ENCODE assay signal across 9 cellular contexts in genomic region chr2:106098081-106098480, GRCh38.
DNase-seq lines count a peak whose midpoint lies in the region; ATAC-seq, FAIRE-seq and TF ChIP-seq lines count a peak whose summit lies in the region.
"Had no signal": no experiment of that assay in that cellular context is flagged by ENCODE, and none has a peak within 500 bp of the region (broad histone marks: within the 10 kb centered on the region; RNA-seq: fewer than 3 reads in every experiment).

No MANE protein-coding gene starts in this region.

- TF ChIP-seq POLR2A in endothelial cell of umbilical vein (IDR thresholded peaks at IDR 0.05; ENCODE audit: low read depth, low read length), result no peak
- no peak for TF ChIP-seq POLR2A in gastrocnemius medialis (IDR thresholded peaks at IDR 0.05)
- no peak for TF ChIP-seq POLR2A in ovary (IDR thresholded peaks at IDR 0.05)

- POLR2A ChIA-PET in endothelial cell of umbilical vein (lab: Charles Lee), result no interaction called here

- H2AFZ ChIP-seq in OCI-LY3 (ENCODE audit: low read depth, low read length), result no peak overlapping the region
- no peak overlapping the region for H2AFZ ChIP-seq in endothelial cell of umbilical vein (ENCODE audit: low read depth, low read length)

- ATAC-seq in gastrocnemius medialis, result no peak

- intact Hi-C loops in endothelial cell of umbilical vein (cut with micrococcal nuclease), result no loop called here
- intact Hi-C loops in gastrocnemius medialis (cut with DNase I; ENCODE audit: low total_unique reads), result no loop called here
- intact Hi-C loops in ovary (cut with DNase I), result no loop called here

- no peak overlapping the region for H3K27ac ChIP-seq in OCI-LY3 (ENCODE audit: low read length)
- no peak overlapping the region for H3K27ac ChIP-seq in endothelial cell of umbilical vein (ENCODE audit: insufficient read depth, low read depth, low read length)
- H3K27ac ChIP-seq in gastrocnemius medialis, result no peak overlapping the region
- H3K27ac ChIP-seq in ovary, result no peak overlapping the region

- dilution Hi-C loops in endothelial cell of umbilical vein (cut with MboI; ENCODE audit: extremely low pct_ligation_motif_present, low sequenced_read_pairs), result no loop called here

- H3K79me2 ChIP-seq in OCI-LY3 (ENCODE audit: low read length) (no peaks in the 10 kb centered on the region), endothelial cell of umbilical vein (ENCODE audit: control insufficient read depth, insufficient read depth, low read length) (no peaks in the 10 kb centered on the region)

- no peak overlapping the region for H3K4me3 ChIP-seq in OCI-LY3 (ENCODE audit: low read length)
- H3K4me3 ChIP-seq in endothelial cell of umbilical vein (replicated peaks in 1 of 3; ENCODE audit: insufficient read depth in 1 of 3, low read depth in 1 of 3, low read length in 3 of 3), result no peak overlapping the region
- H3K4me3 ChIP-seq in gastrocnemius medialis, result no peak overlapping the region
- H3K4me3 ChIP-seq in ovary, result no peak overlapping the region

- no peaks in the 10 kb centered on the region for H4K20me1 ChIP-seq in OCI-LY3 (ENCODE audit: insufficient read depth, low read length)
- no peaks in the 10 kb centered on the region for H4K20me1 ChIP-seq in endothelial cell of umbilical vein (replicated peaks; ENCODE audit: control insufficient read depth, extremely low read depth, insufficient read depth, low read length)

- no TSS peak for BruUV-seq in endothelial cell of umbilical vein (replicated peaks; lab: Mats Ljungman, UMichigan)

- H3K27ac Mint-ChIP-seq in activated naive CD8-positive, alpha-beta T cell, result peak overlapping the region; percentile 62
- no peak overlapping the region for H3K27ac Mint-ChIP-seq in activated naive CD8-positive, alpha-beta T cell treated with anti-CD3 and anti-CD28 coated beads for 36 hours

- H3K4me3 Mint-ChIP-seq in activated naive CD8-positive, alpha-beta T cell, result no peak overlapping the region
- H3K4me3 Mint-ChIP-seq in activated naive CD8-positive, alpha-beta T cell treated with anti-CD3 and anti-CD28 coated beads for 36 hours, result no peak overlapping the region

- H3K36me3 Mint-ChIP-seq in activated naive CD8-positive, alpha-beta T cell, result peaks cover 10% of the 10 kb centered on the region
- peaks cover 38% of the 10 kb centered on the region for H3K36me3 Mint-ChIP-seq in activated naive CD8-positive, alpha-beta T cell treated with anti-CD3 and anti-CD28 coated beads for 36 hours

- no peaks in the 10 kb centered on the region for H3K9me1 ChIP-seq in endothelial cell of umbilical vein (replicated peaks; ENCODE audit: control insufficient read depth, extremely low read depth, insufficient read depth, low read length)

- no peaks in the 10 kb centered on the region for H3K9me3 Mint-ChIP-seq in activated naive CD8-positive, alpha-beta T cell (ENCODE audit: low read depth)
- no peaks in the 10 kb centered on the region for H3K9me3 Mint-ChIP-seq in activated naive CD8-positive, alpha-beta T cell treated with anti-CD3 and anti-CD28 coated beads for 36 hours

- no peaks in the 10 kb centered on the region for H3K27me3 Mint-ChIP-seq in activated naive CD8-positive, alpha-beta T cell
- no peaks in the 10 kb centered on the region for H3K27me3 Mint-ChIP-seq in activated naive CD8-positive, alpha-beta T cell treated with anti-CD3 and anti-CD28 coated beads for 36 hours

- H3K9ac ChIP-seq in OCI-LY3 (ENCODE audit: low read length) (no peak overlapping the region), endothelial cell of umbilical vein (replicated peaks; ENCODE audit: extremely low read depth, insufficient read depth, low read length) (no peak overlapping the region)

- no peaks in the 10 kb centered on the region for H3K9me3 ChIP-seq in OCI-LY3 (ENCODE audit: insufficient read depth, low read length)
- H3K9me3 ChIP-seq in endothelial cell of umbilical vein (replicated peaks; ENCODE audit: control insufficient read depth, insufficient read depth, low read length), result no peaks in the 10 kb centered on the region
- no peaks in the 10 kb centered on the region for H3K9me3 ChIP-seq in gastrocnemius medialis
- H3K9me3 ChIP-seq in ovary, result no peaks in the 10 kb centered on the region

- H3K27me3 ChIP-seq in OCI-LY3 (ENCODE audit: low read depth, low read length) (no peaks in the 10 kb centered on the region), endothelial cell of umbilical vein (ENCODE audit: control insufficient read depth in 2 of 2, insufficient read depth in 2 of 2, low read length in 2 of 2) (no peaks in the 10 kb centered on the region), gastrocnemius medialis (no peaks in the 10 kb centered on the region), ovary (no peaks in the 10 kb centered on the region)

- H3K4me1 Mint-ChIP-seq in activated naive CD8-positive, alpha-beta T cell (ENCODE audit: low read depth), result peaks cover 50% of the 10 kb centered on the region
- H3K4me1 Mint-ChIP-seq in activated naive CD8-positive, alpha-beta T cell treated with anti-CD3 and anti-CD28 coated beads for 36 hours, result peaks cover 39% of the 10 kb centered on the region

- H3K36me3 ChIP-seq in OCI-LY3 (replicated peaks; ENCODE audit: low read depth, low read length) (peaks cover 3% of the 10 kb centered on the region), endothelial cell of umbilical vein (ENCODE audit: control insufficient read depth in 2 of 2, extremely low read depth in 1 of 2, insufficient read depth in 2 of 2, low read length in 2 of 2) (peaks cover 2 to 3% of the 10 kb centered on the region in 2 experiments), gastrocnemius medialis (peaks cover 0 to 19% of the 10 kb centered on the region in 2 donors), ovary (no peaks in the 10 kb centered on the region)

- TF ChIP-seq CTCF in OCI-LY3 (IDR thresholded peaks at IDR 0.05; ENCODE audit: low read depth, low read length), result peak; percentile 53
- peak; percentile 5 to 30 for TF ChIP-seq CTCF in endothelial cell of umbilical vein (IDR thresholded peaks at IDR 0.05; ENCODE audit: extremely low read depth in 1 of 2, insufficient read depth in 1 of 2, low read depth in 1 of 2, low read length in 2 of 2)
- TF ChIP-seq CTCF in gastrocnemius medialis (IDR thresholded peaks at IDR 0.05 in 4 of 5, conservative IDR thresholded peaks at IDR 0.05 in 1 of 5), result peak in 3 of 5 experiments; percentile 32 to 45 (median 43)
- no peak for TF ChIP-seq CTCF in ovary (IDR thresholded peaks at IDR 0.05)

- H3K4me2 ChIP-seq in OCI-LY3 (ENCODE audit: low read length), result no peak overlapping the region
- H3K4me2 ChIP-seq in endothelial cell of umbilical vein (ENCODE audit: insufficient read depth, low read length), result no peak overlapping the region

- H3K4me1 ChIP-seq in OCI-LY3 (ENCODE audit: low read length) (no peaks in the 10 kb centered on the region), endothelial cell of umbilical vein (ENCODE audit: control insufficient read depth, extremely low read depth, insufficient read depth, low read length) (no peaks in the 10 kb centered on the region), gastrocnemius medialis (no peaks in the 10 kb centered on the region), ovary (ENCODE audit: insufficient read depth) (no peaks in the 10 kb centered on the region)

- DNase-seq in activated naive CD8-positive, alpha-beta T cell treated with anti-CD3 and anti-CD28 coated beads for 36 hours, result no peak
- DNase-seq in endothelial cell of umbilical vein (ENCODE audit: low read depth, low spot score), result peak; percentile 11
- DNase-seq in gastrocnemius medialis, result no peak
- no peak for DNase-seq in NCI-H2227 (lab: John Stamatoyannopoulos, UW; ENCODE audit: unreplicated experiment)
- no peak for DNase-seq in ovary
- no peak for DNase-seq in activated effector memory CD4-positive, alpha-beta T cell treated with anti-CD3 and anti-CD28 coated beads, Interleukin-2, amount 50 U/mL, for 16 hours
- DNase-seq: EL had no signal

- no peak for TF ChIP-seq EP300 in ovary (IDR thresholded peaks at IDR 0.05)

- in situ Hi-C loops in gastrocnemius medialis (cut with MboI; ENCODE audit: low sequenced_read_pairs in 4 of 4), result no loop called here

- WGBS in ovary, 3 donors, result 70 to 76% (median 75%) methylated on average over 3 of the region's 3 CpGs

- CTCF ChIA-PET in endothelial cell of umbilical vein (lab: Charles Lee), result no interaction called here

- FAIRE-seq in endothelial cell of umbilical vein (lab: Jason Lieb, UNC), result no peak

TF ChIP-seq in endothelial cell of umbilical vein, 7 proteins besides CTCF, POLR2A, EP300 and RAD21:
- TF ChIP-seq EZH2 (IDR thresholded peaks at IDR 0.05; ENCODE audit: borderline replicate concordance, low read depth, low read length, severe bottlenecking) (no peak), JUN (IDR thresholded peaks at IDR 0.05; ENCODE audit: borderline replicate concordance, insufficient read depth, insufficient read length, low read depth) (no peak)

Comparison
In these comparisons a context has a peak if more than half of its experiments do, and no peak if none do; other contexts are left out.
1. CTCF ChIP-seq: peak in OCI-LY3 (single experiment), endothelial cell of umbilical vein (2 of 2) and gastrocnemius medialis (3 of 5); none in ovary (0 of 3).